Comparison of ENCODE assay signal across 28 cellular contexts in genomic region chr4:56606385-56606784, GRCh38.
A peak's percentile ranks its signal among the peaks of the same experiment; 100 is the strongest.
DNase-seq lines count a peak whose midpoint lies in the region; ATAC-seq, FAIRE-seq and TF ChIP-seq lines count a peak whose summit lies in the region.
"Had no signal": no experiment of that assay in that cellular context is flagged by ENCODE, and none has a peak within 500 bp of the region (broad histone marks: within the 10 kb centered on the region; RNA-seq: fewer than 3 reads in every experiment).

No MANE protein-coding gene starts in this region.

- no peaks in the 10 kb centered on the region for H3K9me3 ChIP-seq in H9 (ENCODE audit: control insufficient read depth, low read depth, low read length)
- no peaks in the 10 kb centered on the region for H3K9me3 ChIP-seq in H1 (ENCODE audit: insufficient read depth in 2 of 2, low read depth in 1 of 2, low read length in 1 of 2)
- no peaks in the 10 kb centered on the region for H3K9me3 ChIP-seq in iPS-20b (ENCODE audit: insufficient read depth, low read depth, low read length)
- H3K9me3 ChIP-seq: A549, HAP-1 had no signal

- no peak for FAIRE-seq in H1 (lab: Jason Lieb, UNC)
- FAIRE-seq: A549, HTR-8/SVneo had no signal

- H2BK5ac ChIP-seq in H9 (ENCODE audit: insufficient read length, low read length) (no peak overlapping the region), H1 (ENCODE audit: low read depth, low read length) (no peak overlapping the region)

- POLR2A ChIA-PET in H1 (lab: Charles Lee; ENCODE audit: partially characterized antibody), result interaction anchor here (0.5 to 0.6 kb wide), 2 partner anchors 25 to 227 kb away, joined by 3 read pairs; no protein-coding TSS in a partner anchor

- H3K79me2 ChIP-seq in H9 (ENCODE audit: insufficient read depth, low read length) (no peaks in the 10 kb centered on the region), H1 (ENCODE audit: control insufficient read depth in 1 of 2, insufficient read depth in 2 of 2, low read length in 2 of 2) (no peaks in the 10 kb centered on the region)

- H3K4ac ChIP-seq in H9 (ENCODE audit: low read depth, low read length) (no peak overlapping the region), H1 (replicated peaks; ENCODE audit: insufficient read length, low read depth, low read length) (peak overlapping the region; percentile 90)

- TF ChIP-seq EP300 in H1 (IDR thresholded peaks at IDR 0.05; ENCODE audit: borderline replicate concordance in 1 of 2, low read depth in 2 of 2, low read length in 2 of 2), result no peak

- CTCF ChIA-PET in H1 (lab: Charles Lee; ENCODE audit: partially characterized antibody), result no interaction called here

- H3K36me3 ChIP-seq in H1 (ENCODE audit: control insufficient read depth in 2 of 4, insufficient read depth in 4 of 4, low read length in 3 of 4) (no peaks in the 10 kb centered on the region; a peak in 1 of 8 replicates), iPS-20b (ENCODE audit: insufficient read depth, low read depth, low read length) (no peaks in the 10 kb centered on the region)
- H3K36me3 ChIP-seq: BLaER1 treated with 17β-estradiol and CSF1 and Interleukin-3, amounts not matched to agents 10 nM and 100 nM; HAP-1 had no signal

- H3K4me2 ChIP-seq in H9 (ENCODE audit: insufficient read depth, insufficient read length, low read length) (peak overlapping the region; percentile 4), H1 (ENCODE audit: insufficient read depth in 1 of 2, low read depth in 2 of 2, low read length in 2 of 2) (peak overlapping the region; percentile 25 to 57; a peak in 3 of 4 replicates)
- H3K4me2 ChIP-seq: A549; BLaER1 treated with 17β-estradiol and CSF1 and Interleukin-3, amounts not matched to agents 10 nM and 100 nM had no signal

- peaks cover 93% of the 10 kb centered on the region for H3K27me3 Mint-ChIP-seq in H9 (ENCODE audit: low read depth)
- H3K27me3 Mint-ChIP-seq: CD4-positive, alpha-beta T cell had no signal

- H2BK12ac ChIP-seq in H9 (ENCODE audit: insufficient read length, low read depth, low read length) (no peak overlapping the region), H1 (ENCODE audit: low read depth, low read length) (peak overlapping the region; percentile 75; the same call in 1 of the 2 replicates)

- no peak overlapping the region for H3K18ac ChIP-seq in H9 (ENCODE audit: insufficient read length, low read depth, low read length)
- H3K18ac ChIP-seq in H1 (ENCODE audit: extremely low read depth, low read length), result peak overlapping the region; percentile 9; the same call in 1 of the 2 replicates

- H3K23me2 ChIP-seq in H9 (ENCODE audit: insufficient read length, low read depth, low read length, poor library complexity, severe bottlenecking), result no peaks in the 10 kb centered on the region
- no peaks in the 10 kb centered on the region; the same call in 1 of the 2 replicates for H3K23me2 ChIP-seq in H1 (ENCODE audit: low read depth, low read length)

- peaks cover 2% of the 10 kb centered on the region for H4K20me1 ChIP-seq in H9 (ENCODE audit: control insufficient read depth, insufficient read depth, insufficient read length)
- H4K20me1 ChIP-seq in H1 (replicated peaks in 1 of 2; ENCODE audit: control insufficient read depth in 1 of 2, insufficient read depth in 2 of 2, low read length in 2 of 2), result peaks cover 0 to 6% of the 10 kb centered on the region in 2 experiments
- H4K20me1 ChIP-seq: BLaER1 treated with 17β-estradiol and CSF1 and Interleukin-3, amounts not matched to agents 10 nM and 100 nM had no signal

- H4K8ac ChIP-seq in H9 (replicated peaks; ENCODE audit: insufficient read length, low read depth, low read length) (no peak overlapping the region), H1 (ENCODE audit: extremely low read depth, insufficient read depth, low read length) (no peak overlapping the region)

- no peak for TF ChIP-seq RAD21 in H1 (IDR thresholded peaks at IDR 0.05 in 1 of 2, conservative IDR thresholded peaks at IDR 0.05 in 1 of 2; ENCODE audit: low read depth in 2 of 2, low read length in 2 of 2)

- H3K36me3 Mint-ChIP-seq in H9 (ENCODE audit: insufficient read depth in 1 of 3, low read depth in 3 of 3), result peaks cover 0 to 6% (median 0%) of the 10 kb centered on the region in 3 experiments; a peak in 2 of 7 replicates
- H3K36me3 Mint-ChIP-seq: T-cell had no signal

- no peak overlapping the region for H3K56ac ChIP-seq in H9 (ENCODE audit: insufficient read length, low read depth, low read length)
- H3K56ac ChIP-seq in H1 (replicated peaks; ENCODE audit: insufficient read length, low read depth, low read length), result no peak overlapping the region

- H4K5ac ChIP-seq in H9 (ENCODE audit: insufficient read length, low read depth, low read length) (no peak overlapping the region), H1 (ENCODE audit: insufficient read length, low read depth, low read length) (no peak overlapping the region)

- no peaks in the 10 kb centered on the region for H3K79me1 ChIP-seq in H9 (ENCODE audit: insufficient read depth, low read depth, low read length, poor library complexity, severe bottlenecking)
- H3K79me1 ChIP-seq in H1 (ENCODE audit: low read depth, low read length), result no peaks in the 10 kb centered on the region

- no peak overlapping the region for H3T11ph ChIP-seq in H9 (ENCODE audit: low read length)

- ATAC-seq in GM21423 (IDR thresholded peaks at IDR 0.05; ENCODE audit: unreplicated experiment), result no peak
- no peak for ATAC-seq in GM18498 (IDR thresholded peaks at IDR 0.05; ENCODE audit: unreplicated experiment)
- no peak for ATAC-seq in GM18870 (IDR thresholded peaks at IDR 0.05; ENCODE audit: unreplicated experiment)
- ATAC-seq: A549, Panc1, T-cell had no signal

- H3K4me3 ChIP-seq in H1 (ENCODE audit: extremely low read depth in 1 of 4, insufficient read depth in 2 of 4, low read depth in 3 of 4, low read length in 4 of 4) (peak overlapping the region in 1 of 4 experiments; percentile 47; a peak in 3 of 8 replicates), iPS-20b (ENCODE audit: low read length) (peak overlapping the region; percentile 53)
- H3K4me3 ChIP-seq: A549; BLaER1 treated with 17β-estradiol and CSF1 and Interleukin-3, amounts not matched to agents 10 nM and 100 nM; HAP-1 had no signal

- H2AK5ac ChIP-seq in H9 (ENCODE audit: insufficient read length, low read length) (no peak overlapping the region), H1 (ENCODE audit: low read depth, low read length) (peak overlapping the region; percentile 60; the same call in 1 of the 2 replicates)

- H2AFZ ChIP-seq in H9 (ENCODE audit: low read length) (no peak overlapping the region), H1 (ENCODE audit: low read length) (no peak overlapping the region)

- no peak overlapping the region for H2BK20ac ChIP-seq in H9 (ENCODE audit: low read depth, low read length, poor library complexity, severe bottlenecking)
- H2BK20ac ChIP-seq in H1 (ENCODE audit: low read length), result no peak overlapping the region

- DNase-seq in H9 (no peak), H1 (ENCODE audit: low read depth in 1 of 2, low spot score in 2 of 2) (no peak)
- no peak for DNase-seq in stimulated activated CD4-positive, alpha-beta T cell treated with anti-CD3 and anti-CD28 coated beads, Interleukin-4, amount 100 ng/mL, for 4 hours
- DNase-seq: AML-193; CD4-positive, alpha-beta T cell; GF-D8; HFFc6; Karpas-422; NCI-H1092 treated with DMSO at 0.1 percent for 48 hours; NCI-H1436; NCI-H187; NCI-H2081 treated with DMSO at 0.1 percent for 48 hours; NCI-H2171; NCI-H226; NCI-H510A; NCI-H69; SHP77; T-cell had no signal

- H2BK15ac ChIP-seq in H9 (ENCODE audit: low read depth, low read length), result no peak overlapping the region
- H2BK15ac ChIP-seq in H1 (ENCODE audit: low read length), result no peak overlapping the region

- H3K14ac ChIP-seq in H9 (ENCODE audit: insufficient read depth, low read length), result no peak overlapping the region
- no peak overlapping the region for H3K14ac ChIP-seq in H1 (ENCODE audit: insufficient read length)

- H3K4me1 Mint-ChIP-seq in H9, result peaks cover 44 to 46% of the 10 kb centered on the region in 2 experiments
- H3K4me1 Mint-ChIP-seq: T-cell had no signal

- H3K9ac ChIP-seq in H9 (ENCODE audit: extremely low read depth, insufficient read length, low read length) (no peak overlapping the region), H1 (replicated peaks in 1 of 4; ENCODE audit: extremely low read depth in 1 of 4, low read depth in 3 of 4, low read length in 3 of 4) (no peak overlapping the region), iPS-20b (ENCODE audit: low read depth, low read length) (no peak overlapping the region)
- H3K9ac ChIP-seq: BLaER1 treated with 17β-estradiol and CSF1 and Interleukin-3, amounts not matched to agents 10 nM and 100 nM had no signal

- no peak for TF ChIP-seq POLR2A in H1 (IDR thresholded peaks at IDR 0.05; ENCODE audit: control extremely low read depth in 1 of 2, low read depth in 2 of 2, low read length in 2 of 2)

- no peak overlapping the region for H3K27ac Mint-ChIP-seq in H9
- H3K27ac Mint-ChIP-seq: CD4-positive, alpha-beta T cell; HFFc6; T-cell had no signal

- no peak overlapping the region for H2BK120ac ChIP-seq in H9 (ENCODE audit: low read depth, low read length, poor library complexity, severe bottlenecking)
- no peak overlapping the region for H2BK120ac ChIP-seq in H1 (replicated peaks; ENCODE audit: low read depth, low read length)

- no CpG with 5 or more reads among the region's 3 CpGs for WGBS in H9 (ENCODE audit: extremely low coverage, insufficient read length, low lambda C conversion rate)
- 45% methylated on average over 3 of the region's 3 CpGs; no CpG with 5 or more reads in 1 of the 2 experiments for WGBS in H1 (ENCODE audit: extremely low coverage in 1 of 2, insufficient coverage in 1 of 2, insufficient read length in 1 of 2, insufficient replicate concordance in 2 of 2, low coverage in 1 of 2, low lambda C conversion rate in 2 of 2, missing lambda C conversion rate in 1 of 2), 2 experiments

- H3K27ac ChIP-seq in H9 (ENCODE audit: insufficient read length, low read depth, low read length), result no peak overlapping the region
- no peak overlapping the region for H3K27ac ChIP-seq in H1 (ENCODE audit: low read depth, low read length)
- no peak overlapping the region for H3K27ac ChIP-seq in iPS-20b (ENCODE audit: low read length)
- H3K27ac ChIP-seq: A549; BLaER1 treated with 17β-estradiol and CSF1 and Interleukin-3, amounts not matched to agents 10 nM and 100 nM; RWPE1 had no signal

- TF ChIP-seq CTCF in H9 (conservative IDR thresholded peaks at IDR 0.05) (no peak), H1 (IDR thresholded peaks at IDR 0.05; ENCODE audit: control extremely low read depth in 1 of 3, insufficient read depth in 1 of 3, low read depth in 1 of 3, low read length in 3 of 3) (no peak)

- peaks cover 0 to 3% of the 10 kb centered on the region in 2 experiments; a peak in 1 of 5 replicates for H3K9me3 Mint-ChIP-seq in H9
- H3K9me3 Mint-ChIP-seq: CD4-positive, alpha-beta T cell; HFFc6; T-cell had no signal

- peaks cover 41% of the 10 kb centered on the region for H3K27me3 ChIP-seq in H9 (ENCODE audit: insufficient read depth, low read length)
- peaks cover 26 to 57% (median 38%) of the 10 kb centered on the region in 4 experiments for H3K27me3 ChIP-seq in H1 (replicated peaks in 1 of 4; ENCODE audit: control insufficient read depth in 3 of 4, extremely low read depth in 1 of 4, insufficient read depth in 3 of 4, low read length in 3 of 4)
- peaks cover 65% of the 10 kb centered on the region for H3K27me3 ChIP-seq in iPS-20b (ENCODE audit: insufficient read depth, low read length)
- H3K27me3 ChIP-seq: BLaER1 treated with 17β-estradiol and CSF1 and Interleukin-3, amounts not matched to agents 10 nM and 100 nM had no signal

- H4K91ac ChIP-seq in H9 (ENCODE audit: insufficient read length, low read depth, low read length), result no peak overlapping the region
- H4K91ac ChIP-seq in H1 (replicated peaks; ENCODE audit: insufficient read length, low read length), result no peak overlapping the region

- H3K23ac ChIP-seq in H9 (ENCODE audit: insufficient read length, low read depth, low read length) (no peak overlapping the region), H1 (ENCODE audit: insufficient read length) (no peak overlapping the region)

- peaks cover 4% of the 10 kb centered on the region; the same call in 1 of the 2 replicates for H3K4me1 ChIP-seq in H9 (ENCODE audit: insufficient read depth, low read length)
- peaks cover 5 to 7% (median 7%) of the 10 kb centered on the region in 4 experiments; a peak in 4 of 7 replicates for H3K4me1 ChIP-seq in H1 (replicated peaks in 1 of 4; ENCODE audit: control insufficient read depth in 3 of 4, insufficient read depth in 4 of 4, low read length in 3 of 4)
- H3K4me1 ChIP-seq in iPS-20b (ENCODE audit: insufficient read depth, low read length), result peaks cover 20% of the 10 kb centered on the region
- H3K4me1 ChIP-seq: A549; BLaER1 treated with 17β-estradiol and CSF1 and Interleukin-3, amounts not matched to agents 10 nM and 100 nM had no signal

- peak overlapping the region; percentile 54 to 74 for H3K4me3 Mint-ChIP-seq in H9
- H3K4me3 Mint-ChIP-seq: CD4-positive, alpha-beta T cell; HFFc6; T-cell had no signal
